Comparison of ENCODE assay signal across 9 cellular contexts in genomic region chr20:38304845-38305447, GRCh38. TPM values are rescaled to one million over a fixed set of nuclear protein-coding genes. Genes with fewer than 3 reads are reported as not detected.
A peak's percentile ranks its signal among the peaks of the same experiment; 100 is the strongest.
DNase-seq lines count a peak whose midpoint lies in the region; ATAC-seq and TF ChIP-seq lines count a peak whose summit lies in the region.
"Had no signal": no experiment of that assay in that cellular context is flagged by ENCODE, and none has a peak within 500 bp of the region (broad histone marks: within the 10 kb centered on the region; RNA-seq: fewer than 3 reads in every experiment).

No MANE protein-coding gene starts in this region.

- peak; percentile 41 to 51 for ATAC-seq in upper lobe of left lung (ENCODE audit: low FRiP score in 2 of 2)

- H3K36me3 ChIP-seq in left ventricle myocardium inferior (no peaks in the 10 kb centered on the region), upper lobe of left lung (no peaks in the 10 kb centered on the region)

- intact Hi-C loops in left ventricle myocardium inferior (cut with micrococcal nuclease): no loop called here

- TF ChIP-seq POLR2A in upper lobe of left lung (IDR thresholded peaks at IDR 0.05): no peak

- H3K27ac ChIP-seq in left ventricle myocardium inferior (replicated peaks): no peak overlapping the region
- H3K27ac ChIP-seq in upper lobe of left lung: peak overlapping the region in 1 of 4 donors; percentile 64

- TF ChIP-seq EP300 in upper lobe of left lung (IDR thresholded peaks at IDR 0.05): no peak

- WGBS in upper lobe of left lung, 2 donors: 30 to 59% methylated on average over 8 of the region's 8 CpGs

- no peaks in the 10 kb centered on the region for H3K9me3 ChIP-seq in left ventricle myocardium inferior (replicated peaks)
- no peaks in the 10 kb centered on the region for H3K9me3 ChIP-seq in upper lobe of left lung

- DNase-seq in ELF-1 (ENCODE audit: low read depth, low spot score): peak; percentile 52
- DNase-seq in HT-29 (ENCODE audit: low spot score): peak; percentile 48
- no peak for DNase-seq in left ventricle myocardium inferior
- DNase-seq in upper lobe of left lung: peak in 1 of 2 donors; percentile 73
- no peak for DNase-seq in NCI-H2029 treated with DMSO at 0.1 percent for 48 hours (lab: John Stamatoyannopoulos, UW)
- DNase-seq in NCI-H2107 treated with DMSO at 0.1 percent for 48 hours (lab: John Stamatoyannopoulos, UW; ENCODE audit: unreplicated experiment): no peak
- no peak for DNase-seq in DMS153 (lab: John Stamatoyannopoulos, UW)

- H3K4me3 ChIP-seq in WI38 (ENCODE audit: low read depth, low read length) (no peak overlapping the region), left ventricle myocardium inferior (no peak overlapping the region), upper lobe of left lung (no peak overlapping the region)

- peak; percentile 62 for TF ChIP-seq CTCF in WI38 (IDR thresholded peaks at IDR 0.05; ENCODE audit: low read depth, low read length)
- peak; percentile 47 for TF ChIP-seq CTCF in left ventricle myocardium inferior (IDR thresholded peaks at IDR 0.05; ENCODE audit: borderline replicate concordance)
- TF ChIP-seq CTCF in upper lobe of left lung (IDR thresholded peaks at IDR 0.05): peak in 4 of 6 experiments; percentile 20 to 30 (median 28)

- H3K4me1 ChIP-seq in left ventricle myocardium inferior (no peaks in the 10 kb centered on the region), upper lobe of left lung (peaks cover 0 to 6% (median 0%) of the 10 kb centered on the region in 4 donors)

- H3K27me3 ChIP-seq in left ventricle myocardium inferior (ENCODE audit: low read depth) (peaks cover 57% of the 10 kb centered on the region), upper lobe of left lung (no peaks in the 10 kb centered on the region)

RNA-seq across cellular contexts. Expression of gene BPI, which starts 1.0 kb away (rescaled TPM):
- not detected in 2 replicates for total RNA-seq in HT-29 (2014; rRNA removed; shearing (Covaris generic))
- total RNA-seq in left ventricle myocardium inferior (not detected), upper lobe of left lung (1 to 10 TPM in 1 of 6 donors, under 1 TPM in 4, not detected in 1; 0.14 to 6.3 (median 0.67) TPM)
- total RNA-seq: natural killer cell treated with Interleukin-12 subunit alpha and Interleukin-12 subunit beta and Interleukin-15 and Interleukin-18, amount 100 ng/mL, for 72 hours had no signal

RNA-seq across cellular contexts. Expression of gene LBP, which starts 41.3 kb away (rescaled TPM):
- total RNA-seq in HT-29 (2014; rRNA removed; shearing (Covaris generic)): 0.28 TPM in 1 of 2 replicates, not detected in the other
- total RNA-seq in left ventricle myocardium inferior (0.19 TPM), upper lobe of left lung (under 1 TPM in 3 of 6 donors, not detected in 3; 0.14 to 0.44 (median 0.30) TPM)
- total RNA-seq: natural killer cell treated with Interleukin-12 subunit alpha and Interleukin-12 subunit beta and Interleukin-15 and Interleukin-18, amount 100 ng/mL, for 72 hours had no signal

RNA-seq across cellular contexts. Expression of gene KIAA1755, which starts 44.4 kb away (rescaled TPM):
- total RNA-seq in HT-29 (2014; rRNA removed; shearing (Covaris generic)): 0.05 TPM in 1 of 2 replicates, not detected in the other
- total RNA-seq in left ventricle myocardium inferior (7.1 TPM), upper lobe of left lung (1 to 10 TPM in 3 of 6 donors, under 1 TPM in 3; 0.15 to 3.1 (median 1.4) TPM)
- total RNA-seq: natural killer cell treated with Interleukin-12 subunit alpha and Interleukin-12 subunit beta and Interleukin-15 and Interleukin-18, amount 100 ng/mL, for 72 hours had no signal

Comparison
In these comparisons a context has a peak if more than half of its experiments do, and no peak if none do; other contexts are left out.
1. DNase-seq: peak in ELF-1 (single experiment) and HT-29 (single experiment); none in left ventricle myocardium inferior (single experiment), NCI-H2029 treated with DMSO at 0.1 percent for 48 hours (single experiment), NCI-H2107 treated with DMSO at 0.1 percent for 48 hours (single experiment) and DMS153 (single experiment).
2. Peak in every context shown above with its lines, with median percentiles within 50 percentile points of each other: CTCF ChIP-seq.